Comparison of ENCODE assay signal across 7 cellular contexts in genomic region chr1:67441183-67441582, GRCh38. TPM values are rescaled to one million over a fixed set of nuclear protein-coding genes. Genes with fewer than 3 reads are reported as not detected.
DNase-seq lines count a peak whose midpoint lies in the region; ATAC-seq lines count a peak whose summit lies in the region.

No MANE protein-coding gene starts in this region.

- no peak overlapping the region for H3K4me3 ChIP-seq in adipocyte (ENCODE audit: low read length)

- H3K9ac ChIP-seq in adipocyte (ENCODE audit: low read length): no peak overlapping the region

- peaks cover 5% of the 10 kb centered on the region for H3K4me1 ChIP-seq in adipocyte (ENCODE audit: control insufficient read depth, insufficient read depth, low read length)

- DNase-seq in KBM-7: peak; percentile 59
- peak; percentile 81 for DNase-seq in adipocyte (ENCODE audit: low read depth)
- peak; percentile 31 for DNase-seq in mucosa of gallbladder (ENCODE audit: low spot score)
- no peak for DNase-seq in ureter (ENCODE audit: low spot score)

- H3K9me3 ChIP-seq in adipocyte (ENCODE audit: control insufficient read depth, low read length): no peaks in the 10 kb centered on the region

- no peaks in the 10 kb centered on the region for H3K36me3 ChIP-seq in adipocyte (ENCODE audit: control insufficient read depth, insufficient read depth, low read length, severe bottlenecking)

- H3K27me3 ChIP-seq in adipocyte (replicated peaks; ENCODE audit: control insufficient read depth, insufficient read depth, low read length): no peaks in the 10 kb centered on the region

- in situ Hi-C loops in KBM-7 (cut with MboI; ENCODE audit: low pct_unique_long_range_greater_than_20kb, low sequenced_read_pairs): no loop called here

- peak; percentile 58 for ATAC-seq in GM19043 (IDR thresholded peaks at IDR 0.05; ENCODE audit: low read depth, unreplicated experiment)
- ATAC-seq in GM21825 (IDR thresholded peaks at IDR 0.05; ENCODE audit: unreplicated experiment): no peak
- no peak for ATAC-seq in GM18517 (IDR thresholded peaks at IDR 0.05; ENCODE audit: unreplicated experiment)

RNA-seq across cellular contexts. Expression of gene SERBP1, which starts 11.0 kb away (rescaled TPM):
- total RNA-seq in mucosa of gallbladder (145 TPM), ureter (174 TPM)
